28 cellular contexts compared by ENCODE assay signal in the genomic region with DNA sequence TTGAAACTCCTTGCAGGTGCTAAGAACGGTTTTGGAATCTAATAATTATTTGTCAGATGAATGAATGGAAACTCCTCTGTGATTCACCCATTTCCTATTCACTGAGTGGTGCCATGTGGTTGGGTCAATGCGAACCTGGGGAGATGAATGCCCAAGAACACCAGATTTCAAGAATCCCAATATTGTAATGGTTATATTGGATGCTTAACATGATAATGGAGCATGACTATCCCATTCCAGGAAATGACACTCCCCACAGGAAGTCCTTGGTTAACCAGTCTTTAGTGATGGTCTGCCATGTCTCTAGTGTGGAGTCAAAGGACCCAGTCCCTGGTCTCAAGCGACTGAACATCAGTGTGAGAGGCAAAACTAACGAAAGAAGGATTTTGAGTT.
A peak's percentile ranks its signal among the peaks of the same experiment; 100 is the strongest.
DNase-seq lines count a peak whose midpoint lies in the region; ATAC-seq and TF ChIP-seq lines count a peak whose summit lies in the region.
"Had no signal": no experiment of that assay in that cellular context is flagged by ENCODE, and none has a peak within 500 bp of the region (broad histone marks: within the 10 kb centered on the region; RNA-seq: fewer than 3 reads in every experiment).

No MANE protein-coding gene starts in this region.

- H3K27me3 Mint-ChIP-seq in GM23338 (ENCODE audit: insufficient read depth, low read depth, poor library complexity) (peaks cover 10% of the 10 kb centered on the region), osteocyte (ENCODE audit: unreplicated experiment) (no peaks in the 10 kb centered on the region)
- H3K27me3 Mint-ChIP-seq: activated CD8-positive, alpha-beta memory T cell treated with anti-CD3 and anti-CD28 coated beads, Interleukin-2, amount 10 ng/mL, durations not matched to agents 7 days and 5 days; naive thymus-derived CD8-positive, alpha-beta T cell had no signal

- no peak overlapping the region for H3K4me3 Mint-ChIP-seq in GM23338
- no peak overlapping the region for H3K4me3 Mint-ChIP-seq in osteocyte (ENCODE audit: unreplicated experiment)
- H3K4me3 Mint-ChIP-seq: activated CD8-positive, alpha-beta memory T cell treated with anti-CD3 and anti-CD28 coated beads, Interleukin-2, amount 10 ng/mL, durations not matched to agents 7 days and 5 days; activated naive CD4-positive, alpha-beta T cell treated with anti-CD3 and anti-CD28 coated beads for 36 hours; activated T-cell treated with anti-CD3 and anti-CD28 coated beads, Interleukin-2, amount 50 U/mL, for 72 hours; mesothelial cell of epicardium; naive thymus-derived CD8-positive, alpha-beta T cell had no signal

- H3K9me3 Mint-ChIP-seq in GM23338 (peaks cover 12% of the 10 kb centered on the region), osteocyte (ENCODE audit: unreplicated experiment) (no peaks in the 10 kb centered on the region)
- H3K9me3 Mint-ChIP-seq: activated naive CD4-positive, alpha-beta T cell treated with anti-CD3 and anti-CD28 coated beads for 36 hours; activated T-cell treated with anti-CD3 and anti-CD28 coated beads, Interleukin-2, amount 50 U/mL, for 72 hours; mesothelial cell of epicardium; naive thymus-derived CD8-positive, alpha-beta T cell had no signal

- ATAC-seq in GM23338, result peak; percentile 35; the same call in 1 of the 3 replicates
- ATAC-seq in GM21576 (IDR thresholded peaks at IDR 0.05; ENCODE audit: unreplicated experiment), result no peak
- ATAC-seq: activated CD8-positive, alpha-beta memory T cell treated with anti-CD3 and anti-CD28 coated beads, Interleukin-2, amount 10 ng/mL, durations not matched to agents 7 days and 5 days; activated T-cell treated with anti-CD3 and anti-CD28 coated beads, Interleukin-2, amount 50 U/mL, for 72 hours; naive thymus-derived CD8-positive, alpha-beta T cell had no signal

- H3K27ac ChIP-seq in GM23338 (ENCODE audit: low read depth) (no peak overlapping the region; the same call in 1 of the 2 replicates), epithelial cell of prostate (peak overlapping the region; percentile 63)
- H3K27ac ChIP-seq: BLaER1 treated with 17β-estradiol and CSF1 and Interleukin-3, amounts not matched to agents 10 nM and 100 nM; esophagus squamous epithelium; left ventricle myocardium inferior; PC-9; tibial nerve had no signal

- H3K4me1 Mint-ChIP-seq in GM23338 (peaks cover 19% of the 10 kb centered on the region), osteocyte (ENCODE audit: unreplicated experiment) (peaks cover 22% of the 10 kb centered on the region)

- H3K79me2 ChIP-seq in GM23338 (replicated peaks; ENCODE audit: insufficient read depth), result no peaks in the 10 kb centered on the region
- H3K79me2 ChIP-seq: hepatocyte had no signal

- H3K27ac Mint-ChIP-seq in GM23338 (peak overlapping the region; percentile 70), osteocyte (ENCODE audit: unreplicated experiment) (no peak overlapping the region)
- H3K27ac Mint-ChIP-seq: activated CD8-positive, alpha-beta memory T cell treated with anti-CD3 and anti-CD28 coated beads, Interleukin-2, amount 10 ng/mL, durations not matched to agents 7 days and 5 days; activated naive CD4-positive, alpha-beta T cell treated with anti-CD3 and anti-CD28 coated beads for 36 hours; activated T-cell treated with anti-CD3 and anti-CD28 coated beads, Interleukin-2, amount 50 U/mL, for 72 hours; mesothelial cell of epicardium; naive thymus-derived CD8-positive, alpha-beta T cell had no signal

- DNase-seq in GM23338 (ENCODE audit: low spot score) (no peak), RPMI7951 (ENCODE audit: low read depth) (peak; percentile 62), epithelial cell of prostate (ENCODE audit: low read depth, low spot score) (no peak), osteocyte (ENCODE audit: extremely low spot score, unreplicated experiment) (peak; percentile 1), dedifferentiated amniotic fluid mesenchymal stem cell (ENCODE audit: extremely low spot score) (no peak), amygdala (lab: John Stamatoyannopoulos, UW) (no peak)
- DNase-seq: activated CD8-positive, alpha-beta memory T cell treated with anti-CD3 and anti-CD28 coated beads, Interleukin-2, amount 10 ng/mL, durations not matched to agents 7 days and 5 days; activated naive CD4-positive, alpha-beta T cell treated with anti-CD3 and anti-CD28 coated beads for 36 hours; activated T-cell treated with anti-CD3 and anti-CD28 coated beads, Interleukin-2, amount 50 U/mL, for 72 hours; COR-L47; DND-41; esophagus squamous epithelium; left ventricle myocardium inferior; naive thymus-derived CD8-positive, alpha-beta T cell; NCI-H1694; NCI-H526; occipital lobe; PC-9; retina; small intestine; stimulated activated CD4-positive, alpha-beta T cell treated with anti-CD3 and anti-CD28 coated beads, Interleukin-1b, Interleukin-23, amount 100 ng/mL, for 48 hours; stimulated activated CD8-positive, alpha-beta memory T cell treated with anti-CD3 and anti-CD28 coated beads, Interleukin-4, amount 100 ng/mL, for 48 hours; stomach had no signal

- no peaks in the 10 kb centered on the region for H3K36me3 ChIP-seq in GM23338 (ENCODE audit: insufficient read depth)
- H3K36me3 ChIP-seq: esophagus squamous epithelium, left ventricle myocardium inferior, stomach, tibial nerve had no signal

- no peaks in the 10 kb centered on the region for H4K20me1 ChIP-seq in GM23338 (replicated peaks; ENCODE audit: insufficient read depth)
- H4K20me1 ChIP-seq: BLaER1 treated with 17β-estradiol and CSF1 and Interleukin-3, amounts not matched to agents 10 nM and 100 nM had no signal

- H3F3A ChIP-seq in GM23338 (replicated peaks; ENCODE audit: low read depth), result no peaks in the 10 kb centered on the region

- H3K9me2 ChIP-seq in GM23338 (ENCODE audit: insufficient read depth), result peaks cover 4% of the 10 kb centered on the region; the same call in 1 of the 2 replicates

- H3K36me3 Mint-ChIP-seq in GM23338 (ENCODE audit: low read depth) (no peaks in the 10 kb centered on the region), osteocyte (ENCODE audit: unreplicated experiment) (no peaks in the 10 kb centered on the region)
- H3K36me3 Mint-ChIP-seq: mesothelial cell of epicardium; naive thymus-derived CD8-positive, alpha-beta T cell had no signal

- no peak overlapping the region; the same call in 1 of the 2 replicates for H2AFZ ChIP-seq in GM23338
- H2AFZ ChIP-seq: hepatocyte, PC-9 had no signal

- H3K27me3 ChIP-seq in GM23338 (ENCODE audit: insufficient read depth), result no peaks in the 10 kb centered on the region
- H3K27me3 ChIP-seq: BLaER1 treated with 17β-estradiol and CSF1 and Interleukin-3, amounts not matched to agents 10 nM and 100 nM; esophagus squamous epithelium; hepatocyte; stomach; tibial nerve had no signal

- 0 out of 2 replicates have a peak overlapping the region, but pooled peaks have one; percentile 40 for H3K4me2 ChIP-seq in GM23338
- H3K4me2 ChIP-seq: BLaER1 treated with 17β-estradiol and CSF1 and Interleukin-3, amounts not matched to agents 10 nM and 100 nM; hepatocyte; PC-9 had no signal

- 0 out of 2 replicates have a peak overlapping the region, but pooled peaks have one; percentile 10 for H3K4me3 ChIP-seq in GM23338
- H3K4me3 ChIP-seq: BLaER1 treated with 17β-estradiol and CSF1 and Interleukin-3, amounts not matched to agents 10 nM and 100 nM; esophagus squamous epithelium; hepatocyte; left ventricle myocardium inferior; PC-9; stomach; tibial nerve had no signal

- H3K4me1 ChIP-seq in GM23338 (ENCODE audit: insufficient read depth), result peaks cover 17% of the 10 kb centered on the region
- H3K4me1 ChIP-seq: BLaER1 treated with 17β-estradiol and CSF1 and Interleukin-3, amounts not matched to agents 10 nM and 100 nM had no signal

- TF ChIP-seq CTCF in GM23338 (conservative IDR thresholded peaks at IDR 0.05; ENCODE audit: low read depth in 2 of 2), result no peak
- no peak for TF ChIP-seq CTCF in osteocyte (IDR thresholded peaks at IDR 0.05)

TF ChIP-seq in GM23338, 12 proteins besides CTCF, POLR2A, EP300 and RAD21:
- TF ChIP-seq EZH2phosphoT487 (IDR thresholded peaks at IDR 0.05; ENCODE audit: unreplicated experiment) (no peak), CREB1 (CRISPR knock-in tag; IDR thresholded peaks at IDR 0.05; ENCODE audit: low read depth) (no peak), EZH2 (IDR thresholded peaks at IDR 0.05; ENCODE audit: low read depth, unreplicated experiment) (no peak), POLR2AphosphoS5 (IDR thresholded peaks at IDR 0.05; ENCODE audit: low read depth) (no peak), NANOG (IDR thresholded peaks at IDR 0.05; ENCODE audit: borderline replicate concordance) (no peak)
- TF ChIP-seq, protein P1, sequence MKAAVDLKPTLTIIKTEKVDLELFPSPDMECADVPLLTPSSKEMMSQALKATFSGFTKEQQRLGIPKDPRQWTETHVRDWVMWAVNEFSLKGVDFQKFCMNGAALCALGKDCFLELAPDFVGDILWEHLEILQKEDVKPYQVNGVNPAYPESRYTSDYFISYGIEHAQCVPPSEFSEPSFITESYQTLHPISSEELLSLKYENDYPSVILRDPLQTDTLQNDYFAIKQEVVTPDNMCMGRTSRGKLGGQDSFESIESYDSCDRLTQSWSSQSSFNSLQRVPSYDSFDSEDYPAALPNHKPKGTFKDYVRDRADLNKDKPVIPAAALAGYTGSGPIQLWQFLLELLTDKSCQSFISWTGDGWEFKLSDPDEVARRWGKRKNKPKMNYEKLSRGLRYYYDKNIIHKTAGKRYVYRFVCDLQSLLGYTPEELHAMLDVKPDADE (IDR thresholded peaks at IDR 0.05), result no peak
- TF ChIP-seq, protein P2, sequence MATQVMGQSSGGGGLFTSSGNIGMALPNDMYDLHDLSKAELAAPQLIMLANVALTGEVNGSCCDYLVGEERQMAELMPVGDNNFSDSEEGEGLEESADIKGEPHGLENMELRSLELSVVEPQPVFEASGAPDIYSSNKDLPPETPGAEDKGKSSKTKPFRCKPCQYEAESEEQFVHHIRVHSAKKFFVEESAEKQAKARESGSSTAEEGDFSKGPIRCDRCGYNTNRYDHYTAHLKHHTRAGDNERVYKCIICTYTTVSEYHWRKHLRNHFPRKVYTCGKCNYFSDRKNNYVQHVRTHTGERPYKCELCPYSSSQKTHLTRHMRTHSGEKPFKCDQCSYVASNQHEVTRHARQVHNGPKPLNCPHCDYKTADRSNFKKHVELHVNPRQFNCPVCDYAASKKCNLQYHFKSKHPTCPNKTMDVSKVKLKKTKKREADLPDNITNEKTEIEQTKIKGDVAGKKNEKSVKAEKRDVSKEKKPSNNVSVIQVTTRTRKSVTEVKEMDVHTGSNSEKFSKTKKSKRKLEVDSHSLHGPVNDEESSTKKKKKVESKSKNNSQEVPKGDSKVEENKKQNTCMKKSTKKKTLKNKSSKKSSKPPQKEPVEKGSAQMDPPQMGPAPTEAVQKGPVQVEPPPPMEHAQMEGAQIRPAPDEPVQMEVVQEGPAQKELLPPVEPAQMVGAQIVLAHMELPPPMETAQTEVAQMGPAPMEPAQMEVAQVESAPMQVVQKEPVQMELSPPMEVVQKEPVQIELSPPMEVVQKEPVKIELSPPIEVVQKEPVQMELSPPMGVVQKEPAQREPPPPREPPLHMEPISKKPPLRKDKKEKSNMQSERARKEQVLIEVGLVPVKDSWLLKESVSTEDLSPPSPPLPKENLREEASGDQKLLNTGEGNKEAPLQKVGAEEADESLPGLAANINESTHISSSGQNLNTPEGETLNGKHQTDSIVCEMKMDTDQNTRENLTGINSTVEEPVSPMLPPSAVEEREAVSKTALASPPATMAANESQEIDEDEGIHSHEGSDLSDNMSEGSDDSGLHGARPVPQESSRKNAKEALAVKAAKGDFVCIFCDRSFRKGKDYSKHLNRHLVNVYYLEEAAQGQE (IDR thresholded peaks at IDR 0.05; ENCODE audit: unreplicated experiment), result no peak

Comparison
In these comparisons a context has a peak if more than half of its experiments do, and no peak if none do; other contexts are left out.
1. DNase-seq: peak in RPMI7951 (single experiment) and osteocyte (single experiment); none in GM23338 (single experiment), epithelial cell of prostate (single experiment), dedifferentiated amniotic fluid mesenchymal stem cell (single experiment) and amygdala (0 of 56).